17 cellular contexts compared by ENCODE assay signal in genomic region chr5:10459080-10460055, GRCh38.
"Had no signal": no experiment of that assay in that cellular context is flagged by ENCODE, and none has a peak within 500 bp of the region (broad histone marks: within the 10 kb centered on the region; RNA-seq: fewer than 3 reads in every experiment).

No MANE protein-coding gene starts in this region.

- H3K27ac Mint-ChIP-seq: activated CD4-positive, alpha-beta T cell treated with anti-CD3 and anti-CD28 coated beads, Interleukin-2, amount 10 ng/mL, durations not matched to agents 7 days and 5 days; activated CD8-positive, alpha-beta T cell treated with anti-CD3 and anti-CD28 coated beads, Interleukin-2, amount 10 ng/mL, durations not matched to agents 7 days and 5 days; activated naive CD4-positive, alpha-beta T cell treated with anti-CD3 and anti-CD28 coated beads, Interleukin-2, amount 10 ng/mL, durations not matched to agents 7 days and 5 days; dendritic cell treated with granulocyte-macrophage colony-stimulating factor and Interleukin-4, amounts not matched to agents 40 ng/mL and 50 ng/mL, for 4 days; T-cell had no signal

- H3K36me3 Mint-ChIP-seq: activated naive CD4-positive, alpha-beta T cell treated with anti-CD3 and anti-CD28 coated beads, Interleukin-2, amount 10 ng/mL, durations not matched to agents 7 days and 5 days; naive thymus-derived CD8-positive, alpha-beta T cell; stimulated activated naive B cell treated with anti-CD40 and anti-IgM and Interleukin-4, amounts not matched to agents 10 μg/mL and 1 μg/mL and 100 μg/mL, for 72 hours had no signal

- H3K9me3 Mint-ChIP-seq: activated CD4-positive, alpha-beta T cell treated with anti-CD3 and anti-CD28 coated beads, Interleukin-2, amount 10 ng/mL, durations not matched to agents 7 days and 5 days; activated naive CD4-positive, alpha-beta T cell treated with anti-CD3 and anti-CD28 coated beads, Interleukin-2, amount 10 ng/mL, durations not matched to agents 7 days and 5 days; activated T-cell treated with anti-CD3 and anti-CD28 coated beads, Interleukin-2, amount 50 U/mL, for 4 hours; dendritic cell treated with granulocyte-macrophage colony-stimulating factor and Interleukin-4, amounts not matched to agents 40 ng/mL and 50 ng/mL, for 4 days; naive thymus-derived CD8-positive, alpha-beta T cell; stimulated activated naive B cell treated with anti-CD40 and anti-IgM and Interleukin-4, amounts not matched to agents 10 μg/mL and 1 μg/mL and 100 μg/mL, for 72 hours; T-cell had no signal

- H3K4me3 Mint-ChIP-seq: activated CD4-positive, alpha-beta T cell treated with anti-CD3 and anti-CD28 coated beads, Interleukin-2, amount 10 ng/mL, durations not matched to agents 7 days and 5 days; activated CD8-positive, alpha-beta T cell treated with anti-CD3 and anti-CD28 coated beads, Interleukin-2, amount 10 ng/mL, durations not matched to agents 7 days and 5 days; activated naive CD4-positive, alpha-beta T cell treated with anti-CD3 and anti-CD28 coated beads, Interleukin-2, amount 10 ng/mL, durations not matched to agents 7 days and 5 days; activated T-cell treated with anti-CD3 and anti-CD28 coated beads, Interleukin-2, amount 50 U/mL, for 4 hours; dendritic cell treated with granulocyte-macrophage colony-stimulating factor and Interleukin-4, amounts not matched to agents 40 ng/mL and 50 ng/mL, for 4 days; naive thymus-derived CD8-positive, alpha-beta T cell; stimulated activated naive B cell treated with anti-CD40 and anti-IgM and Interleukin-4, amounts not matched to agents 10 μg/mL and 1 μg/mL and 100 μg/mL, for 72 hours; T-cell had no signal

- DNase-seq: activated CD4-positive, alpha-beta T cell treated with anti-CD3 and anti-CD28 coated beads, Interleukin-2, amount 10 ng/mL, durations not matched to agents 7 days and 5 days; activated CD4-positive, CD25-positive, alpha-beta regulatory T cell; activated CD8-positive, alpha-beta memory T cell treated with anti-CD3 and anti-CD28 coated beads, Interleukin-2, amount 50 U/mL, for 4 hours; activated CD8-positive, alpha-beta T cell treated with anti-CD3 and anti-CD28 coated beads, Interleukin-2, amount 10 ng/mL, durations not matched to agents 7 days and 5 days; activated effector memory CD4-positive, alpha-beta T cell treated with Interleukin-2 at 50 U/mL for 16 hours; activated naive CD4-positive, alpha-beta T cell treated with anti-CD3 and anti-CD28 coated beads, Interleukin-2, amount 10 ng/mL, durations not matched to agents 7 days and 5 days; activated T-cell treated with anti-CD3 and anti-CD28 coated beads, Interleukin-2, amount 50 U/mL, for 4 hours; adrenal gland; cerebellar nuclear complex; effector memory CD4-positive, alpha-beta T cell; mesendoderm; naive thymus-derived CD8-positive, alpha-beta T cell; ovary; stimulated activated CD4-positive, alpha-beta T cell treated with anti-CD3 and anti-CD28 coated beads, Interleukin-4, amount 100 ng/mL, for 4 hours; stimulated activated naive B cell treated with anti-CD40 and anti-IgM and Interleukin-4, amounts not matched to agents 10 μg/mL and 1 μg/mL and 100 μg/mL, for 72 hours; T-cell had no signal

- ATAC-seq: activated CD8-positive, alpha-beta T cell treated with anti-CD3 and anti-CD28 coated beads, Interleukin-2, amount 10 ng/mL, durations not matched to agents 7 days and 5 days; activated T-cell treated with anti-CD3 and anti-CD28 coated beads, Interleukin-2, amount 50 U/mL, for 4 hours; naive thymus-derived CD8-positive, alpha-beta T cell; stimulated activated naive B cell treated with anti-CD40 and anti-IgM and Interleukin-4, amounts not matched to agents 10 μg/mL and 1 μg/mL and 100 μg/mL, for 72 hours; T-cell had no signal

- H3K27me3 Mint-ChIP-seq: activated CD4-positive, alpha-beta T cell treated with anti-CD3 and anti-CD28 coated beads, Interleukin-2, amount 10 ng/mL, durations not matched to agents 7 days and 5 days had no signal

- H3K4me1 Mint-ChIP-seq: activated CD4-positive, alpha-beta T cell treated with anti-CD3 and anti-CD28 coated beads, Interleukin-2, amount 10 ng/mL, durations not matched to agents 7 days and 5 days had no signal
